ENCODE assay signal across 8 cellular contexts in genomic region chr11:94504689-94505293, GRCh38. TPM values are rescaled to one million over a fixed set of nuclear protein-coding genes. Genes with fewer than 3 reads are reported as not detected.
DNase-seq lines count a peak whose midpoint lies in the region; ATAC-seq and TF ChIP-seq lines count a peak whose summit lies in the region.

No MANE protein-coding gene starts in this region.

- H3K9me3 ChIP-seq in fibroblast of lung (ENCODE audit: control insufficient read depth, insufficient read depth, low read depth, low read length) (no peaks in the 10 kb centered on the region), parathyroid adenoma (ENCODE audit: control insufficient read depth, low read length) (no peaks in the 10 kb centered on the region)

- peaks cover 3% of the 10 kb centered on the region for H3K36me3 ChIP-seq in fibroblast of lung (ENCODE audit: control insufficient read depth, insufficient read depth, low read length)
- H3K36me3 ChIP-seq in parathyroid adenoma (ENCODE audit: control insufficient read depth, insufficient read depth, low read length): no peaks in the 10 kb centered on the region

- no peak overlapping the region for H3K27ac ChIP-seq in fibroblast of lung (ENCODE audit: insufficient read depth, low read length)
- H3K27ac ChIP-seq in parathyroid adenoma: no peak overlapping the region

- H3K79me2 ChIP-seq in fibroblast of lung (ENCODE audit: control insufficient read depth, insufficient read depth, low read length) (no peaks in the 10 kb centered on the region), parathyroid adenoma (no peaks in the 10 kb centered on the region)

- ATAC-seq in GM21825 (IDR thresholded peaks at IDR 0.05; ENCODE audit: unreplicated experiment): no peak

- H3K27me3 ChIP-seq in fibroblast of lung (ENCODE audit: control insufficient read depth, insufficient read depth, low read length) (no peaks in the 10 kb centered on the region), parathyroid adenoma (ENCODE audit: control insufficient read depth, insufficient read depth, low read length) (no peaks in the 10 kb centered on the region)

- no peaks in the 10 kb centered on the region for H3K4me1 ChIP-seq in fibroblast of lung (ENCODE audit: control insufficient read depth, extremely low read depth, insufficient read depth, low read length)
- no peaks in the 10 kb centered on the region for H3K4me1 ChIP-seq in parathyroid adenoma

- H3K4me2 ChIP-seq in fibroblast of lung (ENCODE audit: extremely low read depth, insufficient read depth, low read length): no peak overlapping the region
- no peak overlapping the region for H3K4me2 ChIP-seq in parathyroid adenoma (ENCODE audit: low read length)

- peak; percentile 61 for TF ChIP-seq CTCF in AG09319 (IDR thresholded peaks at IDR 0.05; ENCODE audit: low read depth, low read length)
- peak; percentile 27; the same call in 1 of the 2 replicates for TF ChIP-seq CTCF in GM12875 (IDR thresholded peaks at IDR 0.05; ENCODE audit: borderline replicate concordance, insufficient read depth, low read depth, low read length)
- peak; percentile 82 for TF ChIP-seq CTCF in LNCAP (IDR thresholded peaks at IDR 0.05)
- peak; percentile 37 to 63 for TF ChIP-seq CTCF in fibroblast of lung (conservative IDR thresholded peaks at IDR 0.05 in 1 of 2, IDR thresholded peaks at IDR 0.05 in 1 of 2; ENCODE audit: low read depth in 1 of 2, low read length in 2 of 2)
- peak; percentile 52 for TF ChIP-seq CTCF in parathyroid adenoma (IDR thresholded peaks at IDR 0.05)

- H3K4me3 ChIP-seq in GM12875 (ENCODE audit: low read depth, low read length) (no peak overlapping the region), fibroblast of lung (replicated peaks in 1 of 4; ENCODE audit: control extremely low read depth in 1 of 4, insufficient read depth in 1 of 4, low read depth in 3 of 4, low read length in 4 of 4) (no peak overlapping the region), parathyroid adenoma (ENCODE audit: low read depth, low read length) (no peak overlapping the region)

- H4K20me1 ChIP-seq in fibroblast of lung (ENCODE audit: control insufficient read depth, extremely low read depth, insufficient read depth, low read length): no peaks in the 10 kb centered on the region

- H3K9ac ChIP-seq in fibroblast of lung (ENCODE audit: insufficient read depth, low read length) (no peak overlapping the region), parathyroid adenoma (no peak overlapping the region)

- no peak overlapping the region for H2AFZ ChIP-seq in fibroblast of lung (ENCODE audit: low read length)
- no peak overlapping the region for H2AFZ ChIP-seq in parathyroid adenoma

- DNase-seq in AG09319 (ENCODE audit: extremely low read depth, low read depth): peak; percentile 15
- DNase-seq in SKM-1 treated with dmso at 0.1 percent for 144 hours (lab: John Stamatoyannopoulos, UW; ENCODE audit: unreplicated experiment): peak; percentile 27
- DNase-seq in fibroblast of lung (ENCODE audit: low read depth in 2 of 2): peak; percentile 41 to 70
- no peak for DNase-seq in effector CD8-positive, alpha-beta T cell (lab: John Stamatoyannopoulos, UW)

RNA-seq across cellular contexts. Expression of gene C11orf97, which starts 7.5 kb away (rescaled TPM):
- total RNA-seq in fibroblast of lung: not detected in 2 replicates
- polyA plus RNA-seq in fibroblast of lung: not detected in 2 replicates
- not detected in 2 replicates for polyA plus RNA-seq in fibroblast of lung (2012)
- not detected in 2 replicates for polyA minus RNA-seq in fibroblast of lung (ENCODE audit: low replicate concordance)

RNA-seq across cellular contexts. Expression of gene ANKRD49, which starts 11.0 kb away (rescaled TPM):
- total RNA-seq in fibroblast of lung: 14.9 and 17.2 TPM in 2 replicates
- 9.2 and 12.9 TPM in 2 replicates for polyA plus RNA-seq in fibroblast of lung
- 5.5 and 7.3 TPM in 2 replicates for polyA plus RNA-seq in fibroblast of lung (2012)
- 2.9 and 3.7 TPM in 2 replicates for polyA minus RNA-seq in fibroblast of lung (ENCODE audit: low replicate concordance)

RNA-seq across cellular contexts. Expression of gene MRE11, which starts 11.1 kb away (rescaled TPM):
- total RNA-seq in fibroblast of lung: 6.4 and 6.9 TPM in 2 replicates
- polyA plus RNA-seq in fibroblast of lung: 7.4 and 8.4 TPM in 2 replicates
- 7.0 and 7.7 TPM in 2 replicates for polyA plus RNA-seq in fibroblast of lung (2012)
- 0.04 and 0.75 TPM in 2 replicates for polyA minus RNA-seq in fibroblast of lung (ENCODE audit: low replicate concordance)

RNA-seq across cellular contexts. Expression of gene FUT4, which starts 38.9 kb away (rescaled TPM):
- 5.1 and 5.4 TPM in 2 replicates for total RNA-seq in fibroblast of lung
- 2.7 and 2.8 TPM in 2 replicates for polyA plus RNA-seq in fibroblast of lung
- polyA plus RNA-seq in fibroblast of lung (2012): 2.5 and 2.7 TPM in 2 replicates
- polyA minus RNA-seq in fibroblast of lung (ENCODE audit: low replicate concordance): 0.75 and 0.93 TPM in 2 replicates

Comparison
In these comparisons a context has a peak if more than half of its experiments do, and no peak if none do; other contexts are left out.
1. CTCF ChIP-seq: peak in every context shown above with its lines; median percentile 82 in LNCAP; 61 in AG09319; 52 in parathyroid adenoma; 50 in fibroblast of lung; 27 in GM12875.